ENCODE assay signal across 1 cellular context in genomic region chr4:87422104-87423052, GRCh38.
A peak's percentile ranks its signal among the peaks of the same experiment; 100 is the strongest.
TF ChIP-seq lines count a peak whose summit lies in the region.

TSS of gene NUDT9 (plus strand) at chr4:87422573. CDS start at chr4:87422906, 333 bp downstream.

TF ChIP-seq in HepG2, 621 proteins besides CTCF, POLR2A, EP300 and RAD21 (continued from another document and continues in another):
- TF ChIP-seq, protein P1, sequence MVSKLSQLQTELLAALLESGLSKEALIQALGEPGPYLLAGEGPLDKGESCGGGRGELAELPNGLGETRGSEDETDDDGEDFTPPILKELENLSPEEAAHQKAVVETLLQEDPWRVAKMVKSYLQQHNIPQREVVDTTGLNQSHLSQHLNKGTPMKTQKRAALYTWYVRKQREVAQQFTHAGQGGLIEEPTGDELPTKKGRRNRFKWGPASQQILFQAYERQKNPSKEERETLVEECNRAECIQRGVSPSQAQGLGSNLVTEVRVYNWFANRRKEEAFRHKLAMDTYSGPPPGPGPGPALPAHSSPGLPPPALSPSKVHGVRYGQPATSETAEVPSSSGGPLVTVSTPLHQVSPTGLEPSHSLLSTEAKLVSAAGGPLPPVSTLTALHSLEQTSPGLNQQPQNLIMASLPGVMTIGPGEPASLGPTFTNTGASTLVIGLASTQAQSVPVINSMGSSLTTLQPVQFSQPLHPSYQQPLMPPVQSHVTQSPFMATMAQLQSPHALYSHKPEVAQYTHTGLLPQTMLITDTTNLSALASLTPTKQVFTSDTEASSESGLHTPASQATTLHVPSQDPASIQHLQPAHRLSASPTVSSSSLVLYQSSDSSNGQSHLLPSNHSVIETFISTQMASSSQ (IDR thresholded peaks at IDR 0.05; ENCODE audit: low read depth): no peak
- TF ChIP-seq, protein P1 (CRISPR knock-in tag; IDR thresholded peaks at IDR 0.05; ENCODE audit: borderline replicate concordance): peak; percentile 85
- TF ChIP-seq ZNF616 (CRISPR knock-in tag; IDR thresholded peaks at IDR 0.05; ENCODE audit: low read depth): peak; percentile 87
- TF ChIP-seq, protein P2, sequence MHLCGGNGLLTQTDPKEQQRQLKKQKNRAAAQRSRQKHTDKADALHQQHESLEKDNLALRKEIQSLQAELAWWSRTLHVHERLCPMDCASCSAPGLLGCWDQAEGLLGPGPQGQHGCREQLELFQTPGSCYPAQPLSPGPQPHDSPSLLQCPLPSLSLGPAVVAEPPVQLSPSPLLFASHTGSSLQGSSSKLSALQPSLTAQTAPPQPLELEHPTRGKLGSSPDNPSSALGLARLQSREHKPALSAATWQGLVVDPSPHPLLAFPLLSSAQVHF (CRISPR knock-in tag; IDR thresholded peaks at IDR 0.05): no peak
- TF ChIP-seq CREB1 (IDR thresholded peaks at IDR 0.05): no peak; the same call in 1 of the 2 replicates
- TF ChIP-seq CREB1 (CRISPR knock-in tag; IDR thresholded peaks at IDR 0.05): peak; percentile 77
- peak; percentile 90; the same call in 1 of the 2 replicates for TF ChIP-seq ZNF274 (CRISPR knock-in tag; IDR thresholded peaks at IDR 0.05)
- peak; percentile 85; the same call in 1 of the 2 replicates for TF ChIP-seq ZBTB10 (CRISPR knock-in tag; IDR thresholded peaks at IDR 0.05; ENCODE audit: borderline replicate concordance)
- TF ChIP-seq ZSCAN20 (CRISPR knock-in tag; IDR thresholded peaks at IDR 0.05; ENCODE audit: borderline replicate concordance): 0 out of 2 replicates have a peak, but pooled peaks have one; percentile 66
- 0 out of 2 replicates have a peak, but pooled peaks have one; percentile 61 for TF ChIP-seq ZNF570 (CRISPR knock-in tag; IDR thresholded peaks at IDR 0.05; ENCODE audit: borderline replicate concordance)
- peak; percentile 88; the same call in 1 of the 2 replicates for TF ChIP-seq THAP9 (CRISPR knock-in tag; IDR thresholded peaks at IDR 0.05; ENCODE audit: borderline replicate concordance)
- TF ChIP-seq ZEB1 (IDR thresholded peaks at IDR 0.05; ENCODE audit: insufficient replicate concordance, low read depth): peak; percentile 61
- TF ChIP-seq, protein P3, sequence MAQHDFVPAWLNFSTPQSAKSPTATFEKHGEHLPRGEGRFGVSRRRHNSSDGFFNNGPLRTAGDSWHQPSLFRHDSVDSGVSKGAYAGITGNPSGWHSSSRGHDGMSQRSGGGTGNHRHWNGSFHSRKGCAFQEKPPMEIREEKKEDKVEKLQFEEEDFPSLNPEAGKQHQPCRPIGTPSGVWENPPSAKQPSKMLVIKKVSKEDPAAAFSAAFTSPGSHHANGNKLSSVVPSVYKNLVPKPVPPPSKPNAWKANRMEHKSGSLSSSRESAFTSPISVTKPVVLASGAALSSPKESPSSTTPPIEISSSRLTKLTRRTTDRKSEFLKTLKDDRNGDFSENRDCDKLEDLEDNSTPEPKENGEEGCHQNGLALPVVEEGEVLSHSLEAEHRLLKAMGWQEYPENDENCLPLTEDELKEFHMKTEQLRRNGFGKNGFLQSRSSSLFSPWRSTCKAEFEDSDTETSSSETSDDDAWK (CRISPR knock-in tag; IDR thresholded peaks at IDR 0.05): no peak
- TF ChIP-seq, protein P4, sequence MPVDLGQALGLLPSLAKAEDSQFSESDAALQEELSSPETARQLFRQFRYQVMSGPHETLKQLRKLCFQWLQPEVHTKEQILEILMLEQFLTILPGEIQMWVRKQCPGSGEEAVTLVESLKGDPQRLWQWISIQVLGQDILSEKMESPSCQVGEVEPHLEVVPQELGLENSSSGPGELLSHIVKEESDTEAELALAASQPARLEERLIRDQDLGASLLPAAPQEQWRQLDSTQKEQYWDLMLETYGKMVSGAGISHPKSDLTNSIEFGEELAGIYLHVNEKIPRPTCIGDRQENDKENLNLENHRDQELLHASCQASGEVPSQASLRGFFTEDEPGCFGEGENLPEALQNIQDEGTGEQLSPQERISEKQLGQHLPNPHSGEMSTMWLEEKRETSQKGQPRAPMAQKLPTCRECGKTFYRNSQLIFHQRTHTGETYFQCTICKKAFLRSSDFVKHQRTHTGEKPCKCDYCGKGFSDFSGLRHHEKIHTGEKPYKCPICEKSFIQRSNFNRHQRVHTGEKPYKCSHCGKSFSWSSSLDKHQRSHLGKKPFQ (CRISPR knock-in tag; IDR thresholded peaks at IDR 0.05; ENCODE audit: insufficient replicate concordance): peak; percentile 49
- peak; percentile 51 for TF ChIP-seq ZBTB20 (CRISPR knock-in tag; IDR thresholded peaks at IDR 0.05; ENCODE audit: borderline replicate concordance, low read depth)
- no peak for TF ChIP-seq IRX3 (CRISPR knock-in tag; IDR thresholded peaks at IDR 0.05; ENCODE audit: borderline replicate concordance, low read depth)
- peak; percentile 71; the same call in 1 of the 2 replicates for TF ChIP-seq ZNF441 (CRISPR knock-in tag; IDR thresholded peaks at IDR 0.05; ENCODE audit: borderline replicate concordance)
- TF ChIP-seq ZNF549 (CRISPR knock-in tag; IDR thresholded peaks at IDR 0.05): no peak
- TF ChIP-seq PAWR (CRISPR knock-in tag; IDR thresholded peaks at IDR 0.05; ENCODE audit: borderline replicate concordance): no peak
- TF ChIP-seq DNMT3B (CRISPR knock-in tag; conservative IDR thresholded peaks at IDR 0.05): no peak; the same call in 1 of the 2 replicates
- TF ChIP-seq KMT2A (CRISPR knock-in tag; IDR thresholded peaks at IDR 0.05): peak; percentile 94
- TF ChIP-seq HOXA3 (CRISPR knock-in tag; IDR thresholded peaks at IDR 0.05): peak; percentile 89
- no peak for TF ChIP-seq ZNF75D (CRISPR knock-in tag; IDR thresholded peaks at IDR 0.05; ENCODE audit: borderline replicate concordance)
- TF ChIP-seq PRDM4 (CRISPR knock-in tag; IDR thresholded peaks at IDR 0.05; ENCODE audit: borderline replicate concordance): no peak; the same call in 1 of the 2 replicates
- TF ChIP-seq SALL1 (CRISPR knock-in tag; IDR thresholded peaks at IDR 0.05): peak; percentile 93
- peak; percentile 51; the same call in 1 of the 2 replicates for TF ChIP-seq ZSCAN9 (CRISPR knock-in tag; IDR thresholded peaks at IDR 0.05; ENCODE audit: borderline replicate concordance)
- TF ChIP-seq DPF2 (CRISPR knock-in tag; IDR thresholded peaks at IDR 0.05; ENCODE audit: borderline replicate concordance, low read depth): no peak
- no peak for TF ChIP-seq KLF13 (CRISPR knock-in tag; IDR thresholded peaks at IDR 0.05)
- TF ChIP-seq EEA1 (CRISPR knock-in tag; IDR thresholded peaks at IDR 0.05; ENCODE audit: borderline replicate concordance): 0 out of 2 replicates have a peak, but pooled peaks have one; percentile 62
- TF ChIP-seq RAD51 (IDR thresholded peaks at IDR 0.05; ENCODE audit: borderline replicate concordance): 0 out of 2 replicates have a peak, but pooled peaks have one; percentile 11
- 0 out of 2 replicates have a peak, but pooled peaks have one; percentile 30 for TF ChIP-seq ZNF12 (CRISPR knock-in tag; IDR thresholded peaks at IDR 0.05)
- TF ChIP-seq FOXA3 (CRISPR knock-in tag; IDR thresholded peaks at IDR 0.05): peak; percentile 60
- TF ChIP-seq ZNF275 (CRISPR knock-in tag; IDR thresholded peaks at IDR 0.05; ENCODE audit: borderline replicate concordance): peak; percentile 83; the same call in 1 of the 2 replicates
- TF ChIP-seq, protein P5, sequence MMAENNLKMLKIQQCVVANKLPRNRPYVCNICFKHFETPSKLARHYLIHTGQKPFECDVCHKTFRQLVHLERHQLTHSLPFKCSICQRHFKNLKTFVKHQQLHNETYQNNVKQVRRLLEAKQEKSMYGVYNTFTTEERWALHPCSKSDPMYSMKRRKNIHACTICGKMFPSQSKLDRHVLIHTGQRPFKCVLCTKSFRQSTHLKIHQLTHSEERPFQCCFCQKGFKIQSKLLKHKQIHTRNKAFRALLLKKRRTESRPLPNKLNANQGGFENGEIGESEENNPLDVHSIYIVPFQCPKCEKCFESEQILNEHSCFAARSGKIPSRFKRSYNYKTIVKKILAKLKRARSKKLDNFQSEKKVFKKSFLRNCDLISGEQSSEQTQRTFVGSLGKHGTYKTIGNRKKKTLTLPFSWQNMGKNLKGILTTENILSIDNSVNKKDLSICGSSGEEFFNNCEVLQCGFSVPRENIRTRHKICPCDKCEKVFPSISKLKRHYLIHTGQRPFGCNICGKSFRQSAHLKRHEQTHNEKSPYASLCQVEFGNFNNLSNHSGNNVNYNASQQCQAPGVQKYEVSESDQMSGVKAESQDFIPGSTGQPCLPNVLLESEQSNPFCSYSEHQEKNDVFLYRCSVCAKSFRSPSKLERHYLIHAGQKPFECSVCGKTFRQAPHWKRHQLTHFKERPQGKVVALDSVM (CRISPR knock-in tag; IDR thresholded peaks at IDR 0.05): peak; percentile 66; the same call in 1 of the 2 replicates
- TF ChIP-seq RARG (CRISPR knock-in tag; IDR thresholded peaks at IDR 0.05; ENCODE audit: low read depth): no peak; the same call in 1 of the 2 replicates
- peak; percentile 67; the same call in 1 of the 2 replicates for TF ChIP-seq ZFP90 (CRISPR knock-in tag; IDR thresholded peaks at IDR 0.05; ENCODE audit: borderline replicate concordance)
